7 cellular contexts compared by ENCODE assay signal in genomic region chr2:87678742-87679173, GRCh38.
DNase-seq lines count a peak whose midpoint lies in the region; ATAC-seq, FAIRE-seq and TF ChIP-seq lines count a peak whose summit lies in the region.
"Not testable (repeated sequence)": the region's sequence is repeated elsewhere in the genome, so short reads cannot be mapped to it uniquely, and the experiment has no call there.

No MANE protein-coding gene starts in this region.

- H3K36me3 ChIP-seq in RWPE2 (ENCODE audit: low read depth): not testable (repeated sequence)

- not testable (repeated sequence) for H3K9me3 ChIP-seq in RWPE2 (ENCODE audit: severe bottlenecking)

- H3K4me1 Mint-ChIP-seq in activated CD4-positive, alpha-beta T cell treated with anti-CD3 and anti-CD28 coated beads, Interleukin-2, amount 10 ng/mL, durations not matched to agents 24 days and 14 days; activated T-cell treated with anti-CD3 and anti-CD28 coated beads, Interleukin-2, amount 50 U/mL, for 4 hours (ENCODE audit: low read depth); activated naive CD8-positive, alpha-beta T cell treated with anti-CD3 and anti-CD28 coated beads, Interleukin-2, amount 50 U/mL, for 24 hours; stimulated activated memory B cell treated with anti-CD40 and anti-IgM and Interleukin-4, amounts not matched to agents 10 μg/mL and 1 μg/mL and 100 μg/mL, for 72 hours: not testable (repeated sequence)

- TF ChIP-seq POLR2A in H54 (IDR thresholded peaks at IDR 0.05; ENCODE audit: low read depth, low read length): not testable (repeated sequence)

- not testable (repeated sequence) for H3K27me3 Mint-ChIP-seq in activated CD4-positive, alpha-beta T cell treated with anti-CD3 and anti-CD28 coated beads, Interleukin-2, amount 10 ng/mL, durations not matched to agents 24 days and 14 days; activated T-cell treated with anti-CD3 and anti-CD28 coated beads, Interleukin-2, amount 50 U/mL, for 4 hours (ENCODE audit: low read depth); activated naive CD8-positive, alpha-beta T cell treated with anti-CD3 and anti-CD28 coated beads, Interleukin-2, amount 50 U/mL, for 24 hours; stimulated activated memory B cell treated with anti-CD40 and anti-IgM and Interleukin-4, amounts not matched to agents 10 μg/mL and 1 μg/mL and 100 μg/mL, for 72 hours

- peak; percentile 92 for FAIRE-seq in H54 (lab: Jason Lieb, UNC)

- not testable (repeated sequence) for H3K4me1 ChIP-seq in RWPE2 (ENCODE audit: insufficient read depth, poor library complexity, severe bottlenecking); foreskin keratinocyte

- H3K4me3 Mint-ChIP-seq in activated CD4-positive, alpha-beta T cell treated with anti-CD3 and anti-CD28 coated beads, Interleukin-2, amount 10 ng/mL, durations not matched to agents 24 days and 14 days; activated T-cell treated with anti-CD3 and anti-CD28 coated beads, Interleukin-2, amount 50 U/mL, for 4 hours; activated naive CD8-positive, alpha-beta T cell treated with anti-CD3 and anti-CD28 coated beads, Interleukin-2, amount 50 U/mL, for 24 hours; stimulated activated memory B cell treated with anti-CD40 and anti-IgM and Interleukin-4, amounts not matched to agents 10 μg/mL and 1 μg/mL and 100 μg/mL, for 72 hours: not testable (repeated sequence)

- H3K27ac Mint-ChIP-seq in activated CD4-positive, alpha-beta T cell treated with anti-CD3 and anti-CD28 coated beads, Interleukin-2, amount 10 ng/mL, durations not matched to agents 24 days and 14 days: peak overlapping the region; percentile 69
- H3K27ac Mint-ChIP-seq in activated naive CD8-positive, alpha-beta T cell treated with anti-CD3 and anti-CD28 coated beads, Interleukin-2, amount 50 U/mL, for 24 hours: peak overlapping the region; percentile 35
- H3K27ac Mint-ChIP-seq in stimulated activated memory B cell treated with anti-CD40 and anti-IgM and Interleukin-4, amounts not matched to agents 10 μg/mL and 1 μg/mL and 100 μg/mL, for 72 hours: not testable (repeated sequence)

- peak; percentile 94 for ATAC-seq in RWPE2 (ENCODE audit: low read depth)
- peak; percentile 35 to 40 for ATAC-seq in activated T-cell treated with anti-CD3 and anti-CD28 coated beads, Interleukin-2, amount 50 U/mL, for 4 hours
- ATAC-seq in activated naive CD8-positive, alpha-beta T cell treated with anti-CD3 and anti-CD28 coated beads, Interleukin-2, amount 50 U/mL, for 24 hours: peak; percentile 82
- peak; percentile 97 for ATAC-seq in foreskin keratinocyte
- ATAC-seq in stimulated activated memory B cell treated with anti-CD40 and anti-IgM and Interleukin-4, amounts not matched to agents 10 μg/mL and 1 μg/mL and 100 μg/mL, for 72 hours: peak; percentile 63

- not testable (repeated sequence) for H3K4me3 ChIP-seq in RWPE2 (ENCODE audit: severe bottlenecking)

- H3K27ac ChIP-seq in RWPE2 (ENCODE audit: poor library complexity, severe bottlenecking); foreskin keratinocyte: not testable (repeated sequence)

- H3K9me3 Mint-ChIP-seq in activated CD4-positive, alpha-beta T cell treated with anti-CD3 and anti-CD28 coated beads, Interleukin-2, amount 10 ng/mL, durations not matched to agents 24 days and 14 days; activated T-cell treated with anti-CD3 and anti-CD28 coated beads, Interleukin-2, amount 50 U/mL, for 4 hours; activated naive CD8-positive, alpha-beta T cell treated with anti-CD3 and anti-CD28 coated beads, Interleukin-2, amount 50 U/mL, for 24 hours; stimulated activated memory B cell treated with anti-CD40 and anti-IgM and Interleukin-4, amounts not matched to agents 10 μg/mL and 1 μg/mL and 100 μg/mL, for 72 hours: not testable (repeated sequence)

- H3K27me3 ChIP-seq in RWPE2 (ENCODE audit: insufficient read depth, poor library complexity, severe bottlenecking); foreskin keratinocyte: not testable (repeated sequence)

- intact Hi-C loops in activated CD4-positive, alpha-beta T cell treated with anti-CD3 and anti-CD28 coated beads, Interleukin-2, amount 10 ng/mL, durations not matched to agents 24 days and 14 days (cut with micrococcal nuclease): not testable (repeated sequence)

- DNase-seq in H54 (ENCODE audit: insufficient read length, low spot score); RWPE2 (ENCODE audit: low spot score); activated T-cell treated with anti-CD3 and anti-CD28 coated beads, Interleukin-2, amount 50 U/mL, for 4 hours; activated naive CD8-positive, alpha-beta T cell treated with anti-CD3 and anti-CD28 coated beads, Interleukin-2, amount 50 U/mL, for 24 hours; foreskin keratinocyte: not testable (repeated sequence)
- peak; percentile 45 for DNase-seq in activated CD4-positive, alpha-beta T cell treated with anti-CD3 and anti-CD28 coated beads, Interleukin-2, amount 10 ng/mL, durations not matched to agents 24 days and 14 days

- not testable (repeated sequence) for H3K36me3 Mint-ChIP-seq in activated CD4-positive, alpha-beta T cell treated with anti-CD3 and anti-CD28 coated beads, Interleukin-2, amount 10 ng/mL, durations not matched to agents 24 days and 14 days (ENCODE audit: low read depth); activated T-cell treated with anti-CD3 and anti-CD28 coated beads, Interleukin-2, amount 50 U/mL, for 4 hours (ENCODE audit: insufficient read depth); activated naive CD8-positive, alpha-beta T cell treated with anti-CD3 and anti-CD28 coated beads, Interleukin-2, amount 50 U/mL, for 24 hours (ENCODE audit: low read depth); stimulated activated memory B cell treated with anti-CD40 and anti-IgM and Interleukin-4, amounts not matched to agents 10 μg/mL and 1 μg/mL and 100 μg/mL, for 72 hours

- TF ChIP-seq CTCF in RWPE2 (IDR thresholded peaks at IDR 0.05; ENCODE audit: poor library complexity, severe bottlenecking); foreskin keratinocyte (conservative IDR thresholded peaks at IDR 0.05): not testable (repeated sequence)

Comparison
In these comparisons a context has a peak if more than half of its experiments do, and no peak if none do; other contexts are left out.
1. ATAC-seq: peak in every context shown above with its lines; median percentile 97 in foreskin keratinocyte; 94 in RWPE2; 82 in activated naive CD8-positive, alpha-beta T cell treated with anti-CD3 and anti-CD28 coated beads, Interleukin-2, amount 50 U/mL, for 24 hours; 63 in stimulated activated memory B cell treated with anti-CD40 and anti-IgM and Interleukin-4, amounts not matched to agents 10 μg/mL and 1 μg/mL and 100 μg/mL, for 72 hours; 38 in activated T-cell treated with anti-CD3 and anti-CD28 coated beads, Interleukin-2, amount 50 U/mL, for 4 hours.